In the genomic region with DNA sequence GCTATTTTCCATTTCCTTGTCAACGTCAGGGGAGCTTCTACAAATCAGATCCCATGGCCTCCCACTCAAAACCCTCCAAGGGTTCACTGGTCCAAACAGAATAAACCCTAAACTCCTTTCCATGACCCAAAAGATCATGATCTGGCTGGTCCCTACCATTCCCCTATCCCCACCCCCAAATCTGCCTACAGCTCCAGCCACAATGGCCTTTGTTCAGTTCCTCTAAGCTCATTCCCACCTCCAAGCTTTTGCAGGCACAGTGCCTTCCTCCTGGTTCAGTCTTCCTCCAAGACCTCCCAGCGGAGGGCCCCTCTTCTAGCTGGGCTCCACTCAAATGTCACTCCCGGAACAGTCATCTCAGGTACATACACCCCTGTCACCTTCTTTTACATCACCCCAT, we compare ENCODE assay signal across 12 cellular contexts. TPM values are rescaled to one million over a fixed set of nuclear protein-coding genes. Genes with fewer than 3 reads are reported as not detected.
DNase-seq lines count a peak whose midpoint lies in the region; ATAC-seq, FAIRE-seq and TF ChIP-seq lines count a peak whose summit lies in the region.
"Had no signal": no experiment of that assay in that cellular context is flagged by ENCODE, and none has a peak within 500 bp of the region (broad histone marks: within the 10 kb centered on the region; RNA-seq: fewer than 3 reads in every experiment).

No MANE protein-coding gene starts in this region.

- H3K23me2 ChIP-seq in H1 (ENCODE audit: low read depth, low read length): peaks cover 15% of the 10 kb centered on the region; the same call in 1 of the 2 replicates

- H3K56ac ChIP-seq in H1 (replicated peaks; ENCODE audit: insufficient read length, low read depth, low read length): peak overlapping the region; percentile 43

- peak overlapping the region; percentile 19 for H4K5ac ChIP-seq in H1 (ENCODE audit: insufficient read length, low read depth, low read length)

- FAIRE-seq in H1 (lab: Jason Lieb, UNC): no peak
- FAIRE-seq: H54 had no signal

- peak overlapping the region; percentile 69 for H4K91ac ChIP-seq in H1 (replicated peaks; ENCODE audit: insufficient read length, low read length)

- peaks cover 2% of the 10 kb centered on the region for H3K27me3 Mint-ChIP-seq in nephron progenitor cell (ENCODE audit: low read depth, poor library complexity)
- H3K27me3 Mint-ChIP-seq in activated naive CD8-positive, alpha-beta T cell treated with anti-CD3 and anti-CD28 coated beads, Interleukin-2, amount 50 U/mL, for 24 hours: peaks cover 37% of the 10 kb centered on the region

- H2BK120ac ChIP-seq in H1 (replicated peaks; ENCODE audit: low read depth, low read length): peak overlapping the region; percentile 25

- peak overlapping the region; percentile 83 to 90 for H3K27ac ChIP-seq in right atrium auricular region
- peak overlapping the region; percentile 63 for H3K27ac ChIP-seq in H1 (ENCODE audit: low read depth, low read length)
- peak overlapping the region; percentile 79 for H3K27ac ChIP-seq in vagina

- peak overlapping the region; percentile 90 for H3K4me3 Mint-ChIP-seq in nephron progenitor cell
- H3K4me3 Mint-ChIP-seq in activated naive CD8-positive, alpha-beta T cell treated with anti-CD3 and anti-CD28 coated beads, Interleukin-2, amount 50 U/mL, for 24 hours: no peak overlapping the region
- H3K4me3 Mint-ChIP-seq: activated T-cell treated with anti-CD3 and anti-CD28 coated beads, Interleukin-2, amount 50 U/mL, for 4 hours had no signal

- H3K79me1 ChIP-seq in H1 (ENCODE audit: low read depth, low read length): peaks cover 15% of the 10 kb centered on the region

- no peak for TF ChIP-seq EP300 in H1 (IDR thresholded peaks at IDR 0.05; ENCODE audit: borderline replicate concordance in 1 of 2, low read depth in 2 of 2, low read length in 2 of 2)

- DNase-seq in right atrium auricular region (ENCODE audit: low spot score): no peak
- DNase-seq in Right ventricle myocardium inferior (ENCODE audit: missing footprints): no peak
- peak in 1 of 2 experiments; percentile 58 for DNase-seq in H1 (ENCODE audit: low read depth in 1 of 2, low spot score in 2 of 2)
- DNase-seq in nephron progenitor cell: no peak
- DNase-seq in vagina (ENCODE audit: extremely low spot score in 2 of 2): no peak
- DNase-seq in SIG-M5 treated with dmso at 0.1 percent for 504 hours (lab: John Stamatoyannopoulos, UW; ENCODE audit: unreplicated experiment): no peak
- DNase-seq in activated CD4-positive, alpha-beta T cell treated with anti-CD3 and anti-CD28 coated beads for 4 hours: no peak
- no peak for DNase-seq in activated naive CD8-positive, alpha-beta T cell treated with anti-CD3 and anti-CD28 coated beads, Interleukin-2, amount 50 U/mL, for 24 hours
- DNase-seq: activated T-cell treated with anti-CD3 and anti-CD28 coated beads, Interleukin-2, amount 50 U/mL, for 4 hours; mucosa of descending colon; NCI-H2107 had no signal

- peaks cover 2 to 4% of the 10 kb centered on the region in 2 experiments for H4K20me1 ChIP-seq in H1 (replicated peaks in 1 of 2; ENCODE audit: control insufficient read depth in 1 of 2, insufficient read depth in 2 of 2, low read length in 2 of 2)

- H3K14ac ChIP-seq in H1 (ENCODE audit: insufficient read length): no peak overlapping the region

- H3K9ac ChIP-seq in H1 (replicated peaks in 1 of 4; ENCODE audit: extremely low read depth in 1 of 4, low read depth in 3 of 4, low read length in 3 of 4): peak overlapping the region in 3 of 4 experiments; percentile 46 to 61 (median 51); a peak in 5 of 7 replicates

- H3K27me3 ChIP-seq in right atrium auricular region: no peaks in the 10 kb centered on the region
- peaks cover 0 to 11% (median 7%) of the 10 kb centered on the region in 4 experiments; a peak in 5 of 7 replicates for H3K27me3 ChIP-seq in H1 (replicated peaks in 1 of 4; ENCODE audit: control insufficient read depth in 3 of 4, extremely low read depth in 1 of 4, insufficient read depth in 3 of 4, low read length in 3 of 4)
- no peaks in the 10 kb centered on the region for H3K27me3 ChIP-seq in vagina

- no peaks in the 10 kb centered on the region for H3K9me3 Mint-ChIP-seq in nephron progenitor cell
- H3K9me3 Mint-ChIP-seq in activated naive CD8-positive, alpha-beta T cell treated with anti-CD3 and anti-CD28 coated beads, Interleukin-2, amount 50 U/mL, for 24 hours: no peaks in the 10 kb centered on the region
- H3K9me3 Mint-ChIP-seq: activated T-cell treated with anti-CD3 and anti-CD28 coated beads, Interleukin-2, amount 50 U/mL, for 4 hours had no signal

- H2BK20ac ChIP-seq in H1 (ENCODE audit: low read length): no peak overlapping the region

- peak overlapping the region; percentile 82 for H2BK12ac ChIP-seq in H1 (ENCODE audit: low read depth, low read length)

- peaks cover 33% of the 10 kb centered on the region for H3K4me1 Mint-ChIP-seq in nephron progenitor cell
- peaks cover 20% of the 10 kb centered on the region for H3K4me1 Mint-ChIP-seq in activated naive CD8-positive, alpha-beta T cell treated with anti-CD3 and anti-CD28 coated beads, Interleukin-2, amount 50 U/mL, for 24 hours

- POLR2A ChIA-PET in H1 (lab: Charles Lee; ENCODE audit: partially characterized antibody): interaction anchor here (0.7 to 3.5 kb wide), 22 partner anchors 11 to 327 kb away, joined by 3 to 28 read pairs (median 4); partner anchors contain the start of genes IQCK, KNOP1 and VPS35L

- intact Hi-C loops in Right ventricle myocardium inferior (cut with DNase I): loop anchor here (2.0 to 5.0 kb wide), 4 partner anchors 40 to 215 kb away; partner anchors contain the start of genes IQCK and KNOP1
- intact Hi-C loops in vagina (cut with DNase I): loop anchor here (5.0 kb wide), 2 partner anchors 165 to 185 kb away; partner anchors contain the start of genes IQCK and KNOP1

- TF ChIP-seq POLR2A in H1 (IDR thresholded peaks at IDR 0.05; ENCODE audit: control extremely low read depth in 1 of 2, low read depth in 2 of 2, low read length in 2 of 2): no peak
- TF ChIP-seq POLR2A in vagina (IDR thresholded peaks at IDR 0.05): no peak

- H2BK5ac ChIP-seq in H1 (ENCODE audit: low read depth, low read length): peak overlapping the region; percentile 90; the same call in 1 of the 2 replicates

- CTCF ChIA-PET in H1 (lab: Charles Lee; ENCODE audit: partially characterized antibody): interaction anchor here (0.6 to 1.4 kb wide), 11 partner anchors 9 to 284 kb away, joined by 3 to 6 read pairs (median 4); partner anchors contain the start of genes IQCK and KNOP1

- 0 out of 2 replicates have a peak overlapping the region, but pooled peaks have one; percentile 40 for H2AK5ac ChIP-seq in H1 (ENCODE audit: low read depth, low read length)

- peak overlapping the region; percentile 86 for H3K4ac ChIP-seq in H1 (replicated peaks; ENCODE audit: insufficient read length, low read depth, low read length)

- H3K9me3 ChIP-seq in right atrium auricular region: no peaks in the 10 kb centered on the region
- no peaks in the 10 kb centered on the region for H3K9me3 ChIP-seq in H1 (ENCODE audit: insufficient read depth in 2 of 2, low read depth in 1 of 2, low read length in 1 of 2)
- no peaks in the 10 kb centered on the region for H3K9me3 ChIP-seq in vagina
- H3K9me3 ChIP-seq: mucosa of descending colon had no signal

- H3K27ac Mint-ChIP-seq in nephron progenitor cell: no peak overlapping the region
- H3K27ac Mint-ChIP-seq in activated naive CD8-positive, alpha-beta T cell treated with anti-CD3 and anti-CD28 coated beads, Interleukin-2, amount 50 U/mL, for 24 hours: no peak overlapping the region

- H3K4me1 ChIP-seq in right atrium auricular region (peaks cover 0 to 56% of the 10 kb centered on the region in 2 donors), H1 (replicated peaks in 1 of 4; ENCODE audit: control insufficient read depth in 3 of 4, insufficient read depth in 4 of 4, low read length in 3 of 4) (peaks cover 5 to 37% (median 25%) of the 10 kb centered on the region in 4 experiments), vagina (peaks cover 48% of the 10 kb centered on the region)

- TF ChIP-seq RAD21 in H1 (IDR thresholded peaks at IDR 0.05 in 1 of 2, conservative IDR thresholded peaks at IDR 0.05 in 1 of 2; ENCODE audit: low read depth in 2 of 2, low read length in 2 of 2): no peak

- H3K23ac ChIP-seq in H1 (ENCODE audit: insufficient read length): no peak overlapping the region

- H3K4me3 ChIP-seq in right atrium auricular region (peak overlapping the region; percentile 72 to 82), H1 (ENCODE audit: extremely low read depth in 1 of 4, insufficient read depth in 2 of 4, low read depth in 3 of 4, low read length in 4 of 4) (peak overlapping the region; percentile 59 to 83 (median 74)), vagina (peak overlapping the region; percentile 74 to 75)
- H3K4me3 ChIP-seq: mucosa of descending colon had no signal

- H3K36me3 Mint-ChIP-seq in nephron progenitor cell (ENCODE audit: low read depth): peaks cover 11% of the 10 kb centered on the region
- no peaks in the 10 kb centered on the region for H3K36me3 Mint-ChIP-seq in activated naive CD8-positive, alpha-beta T cell treated with anti-CD3 and anti-CD28 coated beads, Interleukin-2, amount 50 U/mL, for 24 hours (ENCODE audit: low read depth)

- TF ChIP-seq CTCF in right atrium auricular region (IDR thresholded peaks at IDR 0.05): no peak
- TF ChIP-seq CTCF in H1 (IDR thresholded peaks at IDR 0.05; ENCODE audit: control extremely low read depth in 1 of 3, insufficient read depth in 1 of 3, low read depth in 1 of 3, low read length in 3 of 3): no peak
- TF ChIP-seq CTCF in nephron progenitor cell (IDR thresholded peaks at IDR 0.05): no peak
- no peak for TF ChIP-seq CTCF in vagina (IDR thresholded peaks at IDR 0.05)

- peaks cover 7 to 61% of the 10 kb centered on the region in 2 experiments for H3K79me2 ChIP-seq in H1 (ENCODE audit: control insufficient read depth in 1 of 2, insufficient read depth in 2 of 2, low read length in 2 of 2)

- H4K8ac ChIP-seq in H1 (ENCODE audit: extremely low read depth, insufficient read depth, low read length): no peak overlapping the region

- peak overlapping the region; percentile 87 for H3K18ac ChIP-seq in H1 (ENCODE audit: extremely low read depth, low read length)

- no peak for ATAC-seq in Right ventricle myocardium inferior
- no peak for ATAC-seq in activated naive CD8-positive, alpha-beta T cell treated with anti-CD3 and anti-CD28 coated beads, Interleukin-2, amount 50 U/mL, for 24 hours
- ATAC-seq: activated T-cell treated with anti-CD3 and anti-CD28 coated beads, Interleukin-2, amount 50 U/mL, for 4 hours; mucosa of descending colon had no signal

- 0 out of 2 replicates have a peak overlapping the region, but pooled peaks have one; percentile 19 for H2BK15ac ChIP-seq in H1 (ENCODE audit: low read length)

- H2AFZ ChIP-seq in H1 (ENCODE audit: low read length): no peak overlapping the region

- H3K4me2 ChIP-seq in H1 (ENCODE audit: insufficient read depth in 1 of 2, low read depth in 2 of 2, low read length in 2 of 2): peak overlapping the region; percentile 89 to 97

- peaks cover 6% of the 10 kb centered on the region for H3K36me3 ChIP-seq in right atrium auricular region
- H3K36me3 ChIP-seq in H1 (ENCODE audit: control insufficient read depth in 2 of 4, insufficient read depth in 4 of 4, low read length in 3 of 4): peaks cover 0 to 19% (median 2%) of the 10 kb centered on the region in 4 experiments; a peak in 2 of 8 replicates
- no peaks in the 10 kb centered on the region for H3K36me3 ChIP-seq in vagina

- WGBS in H1 (ENCODE audit: extremely low coverage in 1 of 2, insufficient coverage in 1 of 2, insufficient read length in 1 of 2, insufficient replicate concordance in 2 of 2, low coverage in 1 of 2, low lambda C conversion rate in 2 of 2, missing lambda C conversion rate in 1 of 2), 2 experiments: 12% methylated on average over 3 of the region's 3 CpGs; no CpG with 5 or more reads in 1 of the 2 experiments

RNA-seq across cellular contexts. Expression of gene GPRC5B, which starts 2.0 kb away (rescaled TPM):
- total RNA-seq in right atrium auricular region (10 to 100 TPM; 39.4 to 40.0 TPM), Right ventricle myocardium inferior (90.0 TPM), vagina (44.7 TPM)
- 106 and 109 TPM in 2 replicates for total RNA-seq in H1 (2021; fragmentation: NEBNext Ultra II Directional; extraction: Animal tissue kit (Norgen Biotek cat#: 25700))
- polyA plus RNA-seq in H1 (2011; rRNA removed): 160 and 196 TPM in 2 replicates
- 130 TPM for polyA plus RNA-seq in H1 (2011; cell fraction: cytosol; rRNA removed)
- polyA plus RNA-seq in H1 (2011; cell fraction: nucleus; rRNA removed): 137 TPM
- polyA plus RNA-seq in H1 (2012, experiment 1 of 2): 86.5 to 102 TPM (median 91.9 TPM) in 4 replicates
- polyA plus RNA-seq in H1 (2012, experiment 2 of 2): 82.1 TPM
- 171 TPM for polyA plus RNA-seq in H1 (2013, experiment 1 of 2)
- polyA plus RNA-seq in H1 (2013, experiment 2 of 2): 188 TPM
- polyA minus RNA-seq in H1 (2011; rRNA and poly(A)+ RNA removed): 99.0 and 101 TPM in 2 replicates
- 96.7 TPM for polyA minus RNA-seq in H1 (2011; cell fraction: cytosol; rRNA and poly(A)+ RNA removed)
- polyA minus RNA-seq in H1 (2011; cell fraction: nucleus; rRNA and poly(A)+ RNA removed): 80.6 TPM
